ENCODE assay signal across 1 cellular context in genomic region chr6:11367638-11368199, GRCh38.
TF ChIP-seq lines count a peak whose summit lies in the region.

No MANE protein-coding gene starts in this region.

TF ChIP-seq in A549, 52 proteins besides CTCF, POLR2A, EP300 and RAD21:
- TF ChIP-seq GATA3 (IDR thresholded peaks at IDR 0.05; ENCODE audit: borderline replicate concordance), result 0 out of 2 replicates have a peak, but pooled peaks have one; percentile 34
- peak in 1 of 2 experiments; percentile 24; a peak in 1 of 4 replicates for TF ChIP-seq CEBPB (IDR thresholded peaks at IDR 0.05)
- TF ChIP-seq NPAS2 (CRISPR knock-in tag; IDR thresholded peaks at IDR 0.05; ENCODE audit: borderline replicate concordance), result no peak
